ENCODE assay signal across 23 cellular contexts in the genomic region with DNA sequence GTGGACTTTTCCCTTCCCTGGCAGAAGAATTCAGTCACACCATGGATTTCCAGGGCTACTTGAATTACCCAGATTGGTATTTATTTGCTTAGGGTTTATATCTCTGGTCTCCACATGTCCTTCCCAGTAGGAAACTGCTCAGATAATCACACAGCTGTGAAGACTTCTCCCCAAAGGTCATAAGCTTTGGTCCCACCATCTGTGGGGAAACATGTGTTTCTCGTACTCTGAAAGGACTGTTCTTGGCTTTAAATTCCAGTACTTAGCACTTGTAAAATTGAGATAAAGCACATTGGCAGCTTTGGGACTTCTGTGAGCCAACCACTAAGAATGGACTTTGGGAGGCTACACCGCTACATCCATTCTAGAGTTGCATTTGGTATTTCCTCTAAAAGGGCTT.
A peak's percentile ranks its signal among the peaks of the same experiment; 100 is the strongest.
DNase-seq lines count a peak whose midpoint lies in the region; ATAC-seq, FAIRE-seq and TF ChIP-seq lines count a peak whose summit lies in the region.
"Had no signal": no experiment of that assay in that cellular context is flagged by ENCODE, and none has a peak within 500 bp of the region (broad histone marks: within the 10 kb centered on the region; RNA-seq: fewer than 3 reads in every experiment).

No MANE protein-coding gene starts in this region.

- H3K27ac Mint-ChIP-seq in activated naive CD4-positive, alpha-beta T cell treated with anti-CD3 and anti-CD28 coated beads for 36 hours, result no peak overlapping the region
- H3K27ac Mint-ChIP-seq: CD4-positive, alpha-beta T cell had no signal

- H3K36me3 ChIP-seq in liver (ENCODE audit: control insufficient read depth in 4 of 4, insufficient read depth in 3 of 4, low read depth in 1 of 4, low read length in 3 of 4) (no peaks in the 10 kb centered on the region), HepG2 (replicated peaks in 1 of 2; ENCODE audit: control insufficient read depth in 1 of 2, insufficient read depth in 2 of 2, low read length in 2 of 2) (no peaks in the 10 kb centered on the region), esophagus squamous epithelium (no peaks in the 10 kb centered on the region)
- H3K36me3 ChIP-seq: BLaER1 treated with 17β-estradiol and CSF1 and Interleukin-3, amounts not matched to agents 10 nM and 100 nM; SJSA1 had no signal

- H3K4me1 Mint-ChIP-seq in activated naive CD4-positive, alpha-beta T cell treated with anti-CD3 and anti-CD28 coated beads for 36 hours (ENCODE audit: low read depth), result no peaks in the 10 kb centered on the region

- H3K9ac ChIP-seq in liver (ENCODE audit: low read depth in 1 of 2, low read length in 2 of 2) (no peak overlapping the region), HepG2 (ENCODE audit: insufficient read depth, low read depth, low read length) (no peak overlapping the region)
- H3K9ac ChIP-seq: BLaER1 treated with 17β-estradiol and CSF1 and Interleukin-3, amounts not matched to agents 10 nM and 100 nM had no signal

- H2AFZ ChIP-seq in HepG2 (ENCODE audit: low read length), result no peak overlapping the region

- no peak for TF ChIP-seq RAD21 in liver (IDR thresholded peaks at IDR 0.05)
- TF ChIP-seq RAD21 in HepG2 (CRISPR knock-in tag; IDR thresholded peaks at IDR 0.05), result no peak

- CTCF ChIA-PET in HepG2 (lab: Yijun Ruan, JAX; ENCODE audit: low intra/inter-chr PET ratio, low total read pairs), result no interaction called here
- CTCF ChIA-PET in activated naive CD4-positive, alpha-beta T cell treated with anti-CD3 and anti-CD28 coated beads for 36 hours (lab: Charles Lee), result no interaction called here

- DNase-seq in HepG2 (ENCODE audit: low spot score) (no peak), fibroblast of the aortic adventitia (ENCODE audit: low read depth) (peak; percentile 19), right cardiac atrium (no peak), esophagus squamous epithelium (lab: John Stamatoyannopoulos, UW) (no peak), SIG-M5 treated with dmso at 0.1 percent for 504 hours (lab: John Stamatoyannopoulos, UW; ENCODE audit: unreplicated experiment) (no peak)
- DNase-seq in activated naive CD4-positive, alpha-beta T cell treated with anti-CD3 and anti-CD28 coated beads for 36 hours, result no peak
- DNase-seq: AML-193; CD4-positive, alpha-beta T cell; Kasumi-1; NCI-H1105; NCI-H1436 treated with DMSO at 0.1 percent for 48 hours; NCI-H187 treated with DMSO at 0.1 percent for 48 hours; NCI-H2171 treated with DMSO at 0.1 percent for 48 hours; NCI-H345; NCI-H524 treated with DMSO at 0.1 percent for 48 hours; NCI-H82 had no signal

- POLR2A ChIA-PET in HepG2 (lab: Yijun Ruan, JAX), result no interaction called here

- H3K4me2 ChIP-seq in HepG2 (ENCODE audit: low read depth, low read length), result no peak overlapping the region
- H3K4me2 ChIP-seq: BLaER1 treated with 17β-estradiol and CSF1 and Interleukin-3, amounts not matched to agents 10 nM and 100 nM had no signal

- TF ChIP-seq POLR2A in HepG2 (IDR thresholded peaks at IDR 0.05; ENCODE audit: insufficient read depth in 1 of 2, low read depth in 2 of 2, low read length in 2 of 2) (no peak), esophagus squamous epithelium (IDR thresholded peaks at IDR 0.05) (no peak)

- H3K9me3 Mint-ChIP-seq in activated naive CD4-positive, alpha-beta T cell treated with anti-CD3 and anti-CD28 coated beads for 36 hours, result no peaks in the 10 kb centered on the region

- no peaks in the 10 kb centered on the region for H3K4me1 ChIP-seq in liver (ENCODE audit: control insufficient read depth in 4 of 4, insufficient read depth in 4 of 4, low read length in 3 of 4)
- H3K4me1 ChIP-seq in HepG2 (ENCODE audit: insufficient read depth, low read length), result no peaks in the 10 kb centered on the region
- no peaks in the 10 kb centered on the region for H3K4me1 ChIP-seq in right cardiac atrium (ENCODE audit: control insufficient read depth, insufficient read depth, low read length)
- H3K4me1 ChIP-seq in esophagus squamous epithelium, result peaks cover 0 to 18% (median 14%) of the 10 kb centered on the region in 3 donors

- no peak overlapping the region for H3K27ac ChIP-seq in liver (ENCODE audit: low read depth in 1 of 2, low read length in 2 of 2)
- no peak overlapping the region for H3K27ac ChIP-seq in HepG2 (ENCODE audit: extremely low read length, insufficient read depth, low read length)
- no peak overlapping the region for H3K27ac ChIP-seq in right cardiac atrium (ENCODE audit: low read length)
- H3K27ac ChIP-seq in esophagus squamous epithelium, result no peak overlapping the region
- H3K27ac ChIP-seq: BLaER1 treated with 17β-estradiol and CSF1 and Interleukin-3, amounts not matched to agents 10 nM and 100 nM; SJSA1 had no signal

- no TSS peak for BruUV-seq in HepG2 (replicated peaks; lab: Mats Ljungman, UMichigan)

- no peak for TF ChIP-seq CTCF in liver (IDR thresholded peaks at IDR 0.05; ENCODE audit: low read depth, low read length, missing input control)
- no peak for TF ChIP-seq CTCF in HepG2 (CRISPR knock-in tag; IDR thresholded peaks at IDR 0.05)
- no peak for TF ChIP-seq CTCF in fibroblast of the aortic adventitia (IDR thresholded peaks at IDR 0.05; ENCODE audit: insufficient read depth, low read length)
- no peak for TF ChIP-seq CTCF in esophagus squamous epithelium (IDR thresholded peaks at IDR 0.05)

- intact Hi-C loops in HepG2 (cut with micrococcal nuclease; ENCODE audit: unreplicated experiment) (no loop called here), right cardiac atrium (cut with DNase I) (no loop called here), esophagus squamous epithelium (cut with DNase I) (no loop called here)
- intact Hi-C loops in activated naive CD4-positive, alpha-beta T cell treated with anti-CD3 and anti-CD28 coated beads for 36 hours (cut with micrococcal nuclease), result no loop called here

- WGBS in liver, result 78% methylated on average over 2 of the region's 2 CpGs
- WGBS in HepG2 (ENCODE audit: low lambda C conversion rate), result 23% methylated on average over 2 of the region's 2 CpGs
- WGBS in right cardiac atrium, result 45% methylated on average over 2 of the region's 2 CpGs
- WGBS in esophagus squamous epithelium, 2 donors, result 88 to 91% methylated on average over 2 of the region's 2 CpGs

- H3K27me3 ChIP-seq in liver (ENCODE audit: control insufficient read depth in 4 of 4, insufficient read depth in 4 of 4, low read length in 3 of 4), result peaks cover 0 to 9% (median 1%) of the 10 kb centered on the region in 4 donors
- no peaks in the 10 kb centered on the region; a peak in 1 of 5 replicates for H3K27me3 ChIP-seq in HepG2 (ENCODE audit: control insufficient read depth in 1 of 2, insufficient read depth in 2 of 2, low read length in 2 of 2)
- no peaks in the 10 kb centered on the region for H3K27me3 ChIP-seq in right cardiac atrium (ENCODE audit: control insufficient read depth, insufficient read depth)
- peaks cover 0 to 4% (median 0%) of the 10 kb centered on the region in 4 donors for H3K27me3 ChIP-seq in esophagus squamous epithelium
- H3K27me3 ChIP-seq: BLaER1 treated with 17β-estradiol and CSF1 and Interleukin-3, amounts not matched to agents 10 nM and 100 nM; SJSA1 had no signal

- H3K27me3 Mint-ChIP-seq in activated naive CD4-positive, alpha-beta T cell treated with anti-CD3 and anti-CD28 coated beads for 36 hours (ENCODE audit: low read depth), result peaks cover 3% of the 10 kb centered on the region

- H3K9me3 ChIP-seq in liver (ENCODE audit: control insufficient read depth in 4 of 4, low read length in 3 of 4) (no peaks in the 10 kb centered on the region), HepG2 (ENCODE audit: low read length) (no peaks in the 10 kb centered on the region), right cardiac atrium (ENCODE audit: control insufficient read depth, low read length) (no peaks in the 10 kb centered on the region), esophagus squamous epithelium (no peaks in the 10 kb centered on the region)
- H3K9me3 ChIP-seq: BLaER1 treated with 17β-estradiol and CSF1 and Interleukin-3, amounts not matched to agents 10 nM and 100 nM; SJSA1 had no signal

- FAIRE-seq in HepG2 (lab: Jason Lieb, UNC), result no peak
- FAIRE-seq: A204.1, D721Med, H54 had no signal

- H3K4me3 Mint-ChIP-seq in activated naive CD4-positive, alpha-beta T cell treated with anti-CD3 and anti-CD28 coated beads for 36 hours, result no peak overlapping the region
- H3K4me3 Mint-ChIP-seq: CD4-positive, alpha-beta T cell had no signal

- no peaks in the 10 kb centered on the region for H4K20me1 ChIP-seq in HepG2 (ENCODE audit: insufficient read depth, low read length)
- H4K20me1 ChIP-seq: BLaER1 treated with 17β-estradiol and CSF1 and Interleukin-3, amounts not matched to agents 10 nM and 100 nM had no signal

- in situ Hi-C loops in HepG2 (cut with HindIII; ENCODE audit: extremely low pct_ligation_motif_present, low pct_unique_long_range_greater_than_20kb), result no loop called here

- H3K36me3 Mint-ChIP-seq in activated naive CD4-positive, alpha-beta T cell treated with anti-CD3 and anti-CD28 coated beads for 36 hours (ENCODE audit: low read depth), result no peaks in the 10 kb centered on the region

- no peak overlapping the region for H3K4me3 ChIP-seq in liver (ENCODE audit: low read depth in 1 of 3, low read length in 3 of 3)
- no peak overlapping the region for H3K4me3 ChIP-seq in HepG2 (replicated peaks in 1 of 3; ENCODE audit: insufficient read depth in 1 of 3, low read depth in 2 of 3, low read length in 3 of 3)
- H3K4me3 ChIP-seq in fibroblast of the aortic adventitia (ENCODE audit: low read depth, low read length), result no peak overlapping the region
- H3K4me3 ChIP-seq in right cardiac atrium (ENCODE audit: low read length), result no peak overlapping the region
- H3K4me3 ChIP-seq in esophagus squamous epithelium, result no peak overlapping the region
- H3K4me3 ChIP-seq: BLaER1 treated with 17β-estradiol and CSF1 and Interleukin-3, amounts not matched to agents 10 nM and 100 nM; SJSA1 had no signal

- no peak for TF ChIP-seq EP300 in HepG2 (IDR thresholded peaks at IDR 0.05; ENCODE audit: low read depth in 2 of 2, low read length in 2 of 2)
- no peak for TF ChIP-seq EP300 in HepG2 (CRISPR knock-in tag; IDR thresholded peaks at IDR 0.05; ENCODE audit: borderline replicate concordance)

- ATAC-seq in HepG2 (no peak), right cardiac atrium (peak; percentile 83 to 92), HG03521 (IDR thresholded peaks at IDR 0.05; ENCODE audit: unreplicated experiment) (no peak)

- H3K79me2 ChIP-seq in HepG2 (ENCODE audit: insufficient read depth, low read length), result no peaks in the 10 kb centered on the region

TF ChIP-seq in liver, 16 proteins besides CTCF, POLR2A, EP300 and RAD21:
- TF ChIP-seq NR2F2 (IDR thresholded peaks at IDR 0.05), result peak; percentile 72
- no peak for TF ChIP-seq GABPA (IDR thresholded peaks at IDR 0.05 in 1 of 2, conservative IDR thresholded peaks at IDR 0.05 in 1 of 2)
- no peak for TF ChIP-seq TAF1 (conservative IDR thresholded peaks at IDR 0.05)
- TF ChIP-seq HNF4A (conservative IDR thresholded peaks at IDR 0.05), result no peak
- no peak for TF ChIP-seq RXRA (IDR thresholded peaks at IDR 0.05)

TF ChIP-seq in HepG2, 621 proteins besides CTCF, POLR2A, EP300 and RAD21 (continues in another document):
- TF ChIP-seq JUN (CRISPR knock-in tag; IDR thresholded peaks at IDR 0.05) (no peak), SP1 (IDR thresholded peaks at IDR 0.05) (no peak), SP1 (CRISPR knock-in tag; IDR thresholded peaks at IDR 0.05) (no peak), ZMYM2 (CRISPR knock-in tag; IDR thresholded peaks at IDR 0.05) (no peak), ZNF720 (CRISPR knock-in tag; IDR thresholded peaks at IDR 0.05) (no peak)

Comparison
In these comparisons a context has a peak if more than half of its experiments do, and no peak if none do; other contexts are left out.
1. ATAC-seq: peak in right cardiac atrium (2 of 2); none in HepG2 (single experiment) and HG03521 (single experiment).